Comparison of ENCODE assay signal across 9 cellular contexts in genomic region chr17:65455972-65456343, GRCh38.
DNase-seq lines count a peak whose midpoint lies in the region; ATAC-seq and TF ChIP-seq lines count a peak whose summit lies in the region.
"Had no signal": no experiment of that assay in that cellular context is flagged by ENCODE, and none has a peak within 500 bp of the region (broad histone marks: within the 10 kb centered on the region; RNA-seq: fewer than 3 reads in every experiment).

No MANE protein-coding gene starts in this region.

- no peak overlapping the region for H3K4me3 Mint-ChIP-seq in naive thymus-derived CD8-positive, alpha-beta T cell

- TF ChIP-seq CTCF in dorsolateral prefrontal cortex (IDR thresholded peaks at IDR 0.05 in 54 of 56, conservative IDR thresholded peaks at IDR 0.05 in 2 of 56; ENCODE audit: low read depth in 1 of 56, partially characterized antibody in 56 of 56) = peak in 48 of 56 donors; percentile 10 to 68 (median 36)

- peak overlapping the region in 1 of 10 donors; percentile 20 for H3K27ac Mint-ChIP-seq in naive thymus-derived CD8-positive, alpha-beta T cell

- H3K4me1 Mint-ChIP-seq in naive thymus-derived CD8-positive, alpha-beta T cell = peaks cover 0 to 9% (median 3%) of the 10 kb centered on the region in 4 donors

- peak in 1 of 2 donors; percentile 43 for ATAC-seq in naive thymus-derived CD8-positive, alpha-beta T cell
- no peak for ATAC-seq in esophagus mucosa

- peaks cover 0 to 3% (median 2%) of the 10 kb centered on the region in 5 donors for H3K27me3 Mint-ChIP-seq in naive thymus-derived CD8-positive, alpha-beta T cell

- DNase-seq in DMS79 (lab: John Stamatoyannopoulos, UW) = peak; percentile 39
- peak; percentile 9 for DNase-seq in NCI-H524 treated with DMSO at 0.1 percent for 48 hours (lab: John Stamatoyannopoulos, UW)
- DNase-seq in dorsolateral prefrontal cortex = no peak
- DNase-seq in naive thymus-derived CD8-positive, alpha-beta T cell = peak in 6 of 10 donors; percentile 2 to 40 (median 20)
- no peak for DNase-seq in COR-L47 (lab: John Stamatoyannopoulos, UW)
- DNase-seq in foreskin melanocyte = no peak
- no peak for DNase-seq in NCI-H345 treated with DMSO at 0.1 percent for 48 hours (lab: John Stamatoyannopoulos, UW; ENCODE audit: unreplicated experiment)

- H3K4me3 ChIP-seq in dorsolateral prefrontal cortex = no peak overlapping the region
- H3K4me3 ChIP-seq: SK-N-MC had no signal

- no peak overlapping the region for H3K27ac ChIP-seq in dorsolateral prefrontal cortex
- H3K27ac ChIP-seq: SK-N-MC had no signal

- H3K9me3 Mint-ChIP-seq in naive thymus-derived CD8-positive, alpha-beta T cell = peaks cover 0 to 9% (median 0%) of the 10 kb centered on the region in 9 donors

- no peaks in the 10 kb centered on the region for H3K36me3 Mint-ChIP-seq in naive thymus-derived CD8-positive, alpha-beta T cell

- H3K27me3 ChIP-seq in dorsolateral prefrontal cortex = peaks cover 0 to 3% (median 0%) of the 10 kb centered on the region in 45 donors

- intact Hi-C loops in dorsolateral prefrontal cortex (cut with DNase I) = loop anchor here (5.0 to 10.0 kb wide), 2 partner anchors 99 to 101 kb away; no protein-coding TSS in a partner anchor

- POLR2A ChIA-PET in naive thymus-derived CD8-positive, alpha-beta T cell (lab: Charles Lee) = no interaction called here

Comparison
In these comparisons a context has a peak if more than half of its experiments do, and no peak if none do; other contexts are left out.
1. DNase-seq: peak in DMS79 (single experiment), NCI-H524 treated with DMSO at 0.1 percent for 48 hours (single experiment) and naive thymus-derived CD8-positive, alpha-beta T cell (6 of 10); none in dorsolateral prefrontal cortex (0 of 10), COR-L47 (single experiment), foreskin melanocyte (single experiment) and NCI-H345 treated with DMSO at 0.1 percent for 48 hours (single experiment).